8 cellular contexts compared by ENCODE assay signal in genomic region chr6:14799928-14800327, GRCh38.
DNase-seq lines count a peak whose midpoint lies in the region; ATAC-seq and TF ChIP-seq lines count a peak whose summit lies in the region.

No MANE protein-coding gene starts in this region.

- H3K36me3 ChIP-seq in RWPE2 (ENCODE audit: low read depth) (no peaks in the 10 kb centered on the region), upper lobe of right lung (no peaks in the 10 kb centered on the region)

- intact Hi-C loops in upper lobe of right lung (cut with DNase I) = no loop called here

- ATAC-seq in RWPE2 (ENCODE audit: low read depth) (peak; percentile 96), left lobe of liver (peak; percentile 95), upper lobe of right lung (peak; percentile 93), GM18873 (IDR thresholded peaks at IDR 0.05; ENCODE audit: low FRiP score, unreplicated experiment) (no peak)

- H3K9me3 ChIP-seq in AG04450 (ENCODE audit: control insufficient read depth, insufficient read depth, low read length) (no peaks in the 10 kb centered on the region; the same call in 1 of the 2 replicates), RWPE2 (ENCODE audit: severe bottlenecking) (no peaks in the 10 kb centered on the region), upper lobe of right lung (no peaks in the 10 kb centered on the region)

- in situ Hi-C loops in GM13976 (cut with MboI; ENCODE audit: low sequenced_read_pairs, unreplicated experiment) = no loop called here

- H3K27ac ChIP-seq in AG04450 (ENCODE audit: low read depth, low read length) (no peak overlapping the region), RWPE2 (ENCODE audit: poor library complexity, severe bottlenecking) (no peak overlapping the region), upper lobe of right lung (no peak overlapping the region)

- TF ChIP-seq CTCF in AG04450 (IDR thresholded peaks at IDR 0.05; ENCODE audit: low read depth, low read length) (no peak), GM13976 (IDR thresholded peaks at IDR 0.05; ENCODE audit: borderline replicate concordance, control extremely low read depth, extremely low read depth, insufficient read depth, missing control alignments) (no peak), RWPE2 (IDR thresholded peaks at IDR 0.05; ENCODE audit: poor library complexity, severe bottlenecking) (no peak), upper lobe of right lung (IDR thresholded peaks at IDR 0.05) (no peak)

- POLR2A ChIA-PET in AG04450 (lab: Yijun Ruan, JAX) = no interaction called here

- H3K27me3 ChIP-seq in AG04450 (ENCODE audit: control insufficient read depth, insufficient read depth, low read length) = no peaks in the 10 kb centered on the region
- H3K27me3 ChIP-seq in RWPE2 (ENCODE audit: insufficient read depth, poor library complexity, severe bottlenecking) = no peaks in the 10 kb centered on the region
- H3K27me3 ChIP-seq in upper lobe of right lung = no peaks in the 10 kb centered on the region

- CTCF ChIA-PET in AG04450 (lab: Charles Lee) = interaction anchor here (0.8 kb wide), 1 partner anchor 532 kb away, joined by 3 read pairs; no protein-coding TSS in a partner anchor

- DNase-seq in AG04450 (ENCODE audit: low read depth, low spot score) = peak; percentile 42
- DNase-seq in GM13976 (ENCODE audit: low spot score) = peak; percentile 47
- peak in 53 of 76 experiments; percentile 7 to 75 (median 30) for DNase-seq in HUDEP-2 (lab: John Stamatoyannopoulos, UW; ENCODE audit: unreplicated experiment in 76 of 76)
- no peak for DNase-seq in RWPE2 (ENCODE audit: low spot score)
- peak; percentile 94 for DNase-seq in cerebellar cortex (ENCODE audit: low spot score)
- DNase-seq in left lobe of liver (ENCODE audit: low spot score) = peak; percentile 80
- no peak for DNase-seq in upper lobe of right lung

- H3K4me1 ChIP-seq in RWPE2 (ENCODE audit: insufficient read depth, poor library complexity, severe bottlenecking) = peaks cover 4% of the 10 kb centered on the region
- H3K4me1 ChIP-seq in upper lobe of right lung = peaks cover 5% of the 10 kb centered on the region

- no peak overlapping the region for H3K4me3 ChIP-seq in AG04450 (ENCODE audit: low read depth, low read length)
- H3K4me3 ChIP-seq in RWPE2 (ENCODE audit: severe bottlenecking) = no peak overlapping the region
- H3K4me3 ChIP-seq in upper lobe of right lung = no peak overlapping the region

Comparison
In these comparisons a context has a peak if more than half of its experiments do, and no peak if none do; other contexts are left out.
1. DNase-seq: peak in AG04450 (single experiment), GM13976 (single experiment), HUDEP-2 (53 of 76), cerebellar cortex (single experiment) and left lobe of liver (single experiment); none in RWPE2 (single experiment) and upper lobe of right lung (single experiment).